In the genomic region with DNA sequence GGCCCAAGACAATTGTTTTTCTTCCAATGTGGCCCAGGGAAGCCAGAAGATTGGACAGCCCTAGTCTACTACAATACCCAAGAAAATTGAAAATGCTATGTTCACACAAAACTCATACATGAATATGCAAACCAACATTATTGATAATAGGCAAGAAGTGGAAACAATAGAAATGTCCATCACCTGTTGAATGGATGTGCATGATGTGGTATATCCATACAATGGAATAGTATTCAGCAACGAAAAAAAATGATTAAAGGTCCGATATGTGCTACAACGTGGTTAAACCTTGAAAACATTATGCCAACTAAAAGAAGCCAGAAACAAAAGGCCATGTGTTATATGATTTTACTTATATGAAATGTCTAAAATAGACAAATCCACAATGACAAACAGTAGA, we compare ENCODE assay signal across 8 cellular contexts.
"Had no signal": no experiment of that assay in that cellular context is flagged by ENCODE, and none has a peak within 500 bp of the region (broad histone marks: within the 10 kb centered on the region; RNA-seq: fewer than 3 reads in every experiment).

No MANE protein-coding gene starts in this region.

- DNase-seq: GDM1, GF-D8 had no signal

- ATAC-seq: GM12878 had no signal

- H3K4me3 ChIP-seq: GM12878 had no signal

- FAIRE-seq: G401.6, GM12878, GM12891, GM12892, GM18507, GM19239 had no signal
